ENCODE assay signal across 2 cellular contexts in genomic region chr17:16492613-16493290, GRCh38.
TF ChIP-seq lines count a peak whose summit lies in the region.

No MANE protein-coding gene starts in this region.

TF ChIP-seq in endothelial cell of umbilical vein, 7 proteins besides CTCF, POLR2A, EP300 and RAD21 (continued from another document):
- TF ChIP-seq FOS (IDR thresholded peaks at IDR 0.05; ENCODE audit: borderline replicate concordance, insufficient read depth, low read length) (no peak), MYC (IDR thresholded peaks at IDR 0.05; ENCODE audit: low read depth, low read length) (no peak)

TF ChIP-seq in HEK293T, 16 proteins besides CTCF, POLR2A, EP300 and RAD21 (continued from another document):
- no peak for TF ChIP-seq PKNOX1 (IDR thresholded peaks at IDR 0.05)
- no peak for TF ChIP-seq FOXA1 (IDR thresholded peaks at IDR 0.05)
- TF ChIP-seq TARDBP (IDR thresholded peaks at IDR 0.05), result no peak
- TF ChIP-seq CTBP1 (IDR thresholded peaks at IDR 0.05; ENCODE audit: borderline replicate concordance), result no peak
- TF ChIP-seq FOXK2 (IDR thresholded peaks at IDR 0.05), result no peak
- TF ChIP-seq FOXM1 (IDR thresholded peaks at IDR 0.05; ENCODE audit: borderline replicate concordance), result no peak
- no peak for TF ChIP-seq SUZ12 (IDR thresholded peaks at IDR 0.05)
- no peak for TF ChIP-seq BHLHE40 (IDR thresholded peaks at IDR 0.05; ENCODE audit: borderline replicate concordance)
